In the genomic region with DNA sequence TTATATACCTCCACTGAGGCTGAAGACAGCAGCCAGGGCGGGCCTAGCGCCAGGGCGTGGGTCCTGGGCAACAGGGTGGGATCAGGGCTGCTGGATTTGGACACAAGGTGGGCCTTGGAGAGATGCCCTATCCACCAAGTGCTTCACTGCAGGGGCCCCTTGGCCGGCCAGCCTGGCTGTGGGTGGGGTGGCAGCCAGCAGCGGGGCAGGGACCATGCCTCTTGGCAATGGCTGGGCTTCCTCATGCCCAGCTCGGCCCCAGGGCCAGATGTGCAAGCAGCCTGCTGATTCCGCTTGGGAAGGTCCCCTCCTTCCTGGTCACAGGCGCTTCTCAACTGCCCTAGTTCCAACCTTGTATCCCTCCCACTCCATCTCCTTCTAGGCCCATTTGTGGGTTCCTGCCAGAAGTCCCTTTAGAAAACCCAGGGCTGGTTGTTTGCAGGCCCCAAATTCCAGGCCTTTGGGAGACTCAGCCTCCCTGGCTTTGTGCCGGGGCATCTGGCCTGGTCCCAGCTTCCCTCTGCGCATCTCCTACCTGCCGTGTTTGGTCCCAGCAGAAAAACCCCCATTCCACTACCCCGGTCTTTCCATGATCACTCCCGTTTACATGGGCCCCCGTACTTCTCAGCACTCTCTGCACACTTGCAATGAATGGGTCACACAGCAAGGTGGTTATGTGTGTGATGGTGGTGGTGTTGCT, we compare ENCODE assay signal across 1 cellular context.
TF ChIP-seq lines count a peak whose summit lies in the region.

No MANE protein-coding gene starts in this region.

TF ChIP-seq in HepG2, 621 proteins besides CTCF, POLR2A, EP300 and RAD21:
- TF ChIP-seq RBFOX2 (IDR thresholded peaks at IDR 0.05; ENCODE audit: low read depth, low read length) (0 out of 2 replicates have a peak, but pooled peaks have one; percentile 26), ZC3H13 (CRISPR knock-in tag; IDR thresholded peaks at IDR 0.05) (no peak)
TF ChIP-seq in HepG2: peak in this region for 1.
